In the genomic region with DNA sequence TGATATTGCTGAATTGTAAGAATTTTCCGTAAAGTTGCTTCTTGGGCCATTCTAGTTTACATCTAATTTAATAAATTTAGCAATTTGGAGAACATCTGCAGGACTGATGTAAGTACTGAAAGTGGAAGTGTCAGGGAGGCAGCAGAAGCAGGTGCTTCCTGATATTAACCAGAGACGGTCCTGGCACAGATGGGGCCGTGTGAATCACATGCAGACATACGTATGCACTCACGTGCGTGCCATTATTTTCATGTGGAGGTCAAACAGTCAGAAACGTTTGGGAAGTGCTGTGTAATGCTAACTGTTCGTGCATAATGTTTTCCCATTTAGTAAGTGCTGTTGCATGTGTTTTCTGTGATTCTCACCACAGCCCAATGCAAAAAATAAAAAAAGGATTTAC, we compare ENCODE assay signal across 8 cellular contexts.
DNase-seq lines count a peak whose midpoint lies in the region; ATAC-seq and TF ChIP-seq lines count a peak whose summit lies in the region.

No MANE protein-coding gene starts in this region.

- intact Hi-C loops in Right ventricle myocardium superior (cut with DNase I), result loop anchor here (10.0 kb wide), 1 partner anchor 102 kb away; no protein-coding TSS in a partner anchor

- POLR2A ChIA-PET in GM10248 (lab: Yijun Ruan, JAX) (interaction anchor here (0.7 kb wide), 1 partner anchor 65 kb away, joined by 9 read pairs; no protein-coding TSS in a partner anchor), HEK293T (lab: Yijun Ruan, JAX) (no interaction called here)

- TF ChIP-seq CTCF in GM10248 (IDR thresholded peaks at IDR 0.05; ENCODE audit: control extremely low read depth, extremely low read depth, low read depth, missing control alignments), result no peak

- CTCF ChIA-PET in GM10248 (lab: Yijun Ruan, JAX), result no interaction called here
- CTCF ChIA-PET in HEK293T (lab: Yijun Ruan, JAX), result interaction anchor here (0.9 kb wide), 1 partner anchor 105 kb away, joined by 3 read pairs; no protein-coding TSS in a partner anchor

- ATAC-seq in Right ventricle myocardium superior (ENCODE audit: poor library complexity), result peak; percentile 83

- DNase-seq in GM10248 (ENCODE audit: extremely low spot score), result peak; percentile 79
- no peak for DNase-seq in HEK293T (ENCODE audit: extremely low spot score)
- peak; percentile 42 for DNase-seq in NCI-H2171 (lab: John Stamatoyannopoulos, UW)
- DNase-seq in activated CD8-positive, alpha-beta memory T cell treated with anti-CD3 and anti-CD28 coated beads, Interleukin-2, amount 50 U/mL, for 24 hours (ENCODE audit: extremely low read depth), result peak; percentile 46
- peak; percentile 88 for DNase-seq in Right ventricle myocardium superior
- peak; percentile 52 to 78 for DNase-seq in stimulated activated CD4-positive, alpha-beta T cell treated with anti-CD3 and anti-CD28 coated beads, Interleukin-4, amount 100 ng/mL, for 4 hours
- DNase-seq in amniotic stem cell (lab: John Stamatoyannopoulos, UW), result no peak
- no peak for DNase-seq in mesenteric fat pad (ENCODE audit: low spot score)

TF ChIP-seq in HEK293T, 16 proteins besides CTCF, POLR2A, EP300 and RAD21:
- TF ChIP-seq FOXK2 (IDR thresholded peaks at IDR 0.05), result no peak
- TF ChIP-seq L3MBTL2 (conservative IDR thresholded peaks at IDR 0.05), result no peak
- TF ChIP-seq, protein P1, sequence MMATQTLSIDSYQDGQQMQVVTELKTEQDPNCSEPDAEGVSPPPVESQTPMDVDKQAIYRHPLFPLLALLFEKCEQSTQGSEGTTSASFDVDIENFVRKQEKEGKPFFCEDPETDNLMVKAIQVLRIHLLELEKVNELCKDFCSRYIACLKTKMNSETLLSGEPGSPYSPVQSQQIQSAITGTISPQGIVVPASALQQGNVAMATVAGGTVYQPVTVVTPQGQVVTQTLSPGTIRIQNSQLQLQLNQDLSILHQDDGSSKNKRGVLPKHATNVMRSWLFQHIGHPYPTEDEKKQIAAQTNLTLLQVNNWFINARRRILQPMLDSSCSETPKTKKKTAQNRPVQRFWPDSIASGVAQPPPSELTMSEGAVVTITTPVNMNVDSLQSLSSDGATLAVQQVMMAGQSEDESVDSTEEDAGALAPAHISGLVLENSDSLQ (IDR thresholded peaks at IDR 0.05), result no peak
- TF ChIP-seq ZNF384 (IDR thresholded peaks at IDR 0.05), result 0 out of 2 replicates have a peak, but pooled peaks have one; percentile 30

Comparison
In these comparisons a context has a peak if more than half of its experiments do, and no peak if none do; other contexts are left out.
1. DNase-seq: peak in GM10248 (single experiment), NCI-H2171 (single experiment), activated CD8-positive, alpha-beta memory T cell treated with anti-CD3 and anti-CD28 coated beads, Interleukin-2, amount 50 U/mL, for 24 hours (single experiment), Right ventricle myocardium superior (single experiment) and stimulated activated CD4-positive, alpha-beta T cell treated with anti-CD3 and anti-CD28 coated beads, Interleukin-4, amount 100 ng/mL, for 4 hours (2 of 2); none in HEK293T (single experiment), amniotic stem cell (single experiment) and mesenteric fat pad (single experiment).